14 cellular contexts compared by ENCODE assay signal in genomic region chr11:86934933-86935579, GRCh38.
"Had no signal": no experiment of that assay in that cellular context is flagged by ENCODE, and none has a peak within 500 bp of the region (broad histone marks: within the 10 kb centered on the region; RNA-seq: fewer than 3 reads in every experiment).

No MANE protein-coding gene starts in this region.

- H3K4me1 ChIP-seq: parathyroid adenoma had no signal

- DNase-seq: activated CD4-positive, alpha-beta T cell treated with anti-CD3 and anti-CD28 coated beads, Interleukin-2, amount 50 U/mL, for 4 hours; activated CD4-positive, CD25-positive, alpha-beta regulatory T cell treated with anti-CD3 and anti-CD28 coated beads, Interleukin-2, amount 50 U/mL, for 72 hours; activated effector memory CD4-positive, alpha-beta T cell treated with Interleukin-2 at 50 U/mL for 16 hours; activated T-cell treated with anti-CD3 and anti-CD28 coated beads, Interleukin-2, amount 50 U/mL, for 24 hours; effector CD4-positive, alpha-beta T cell; gastrocnemius medialis; heart right ventricle; kidney; stimulated activated CD4-positive, alpha-beta T cell treated with anti-CD3 and anti-CD28 coated beads, Interleukin-4, amount 100 ng/mL, for 4 hours; tibial artery had no signal

- H3K9me3 Mint-ChIP-seq: activated naive CD4-positive, alpha-beta T cell treated with anti-CD3 and anti-CD28 coated beads, Interleukin-2, amount 50 U/mL, for 72 hours; activated T-cell treated with anti-CD3 and anti-CD28 coated beads, Interleukin-2, amount 50 U/mL, for 24 hours had no signal

- H3K27ac ChIP-seq: parathyroid adenoma, skin epidermis had no signal

- H3K36me3 ChIP-seq: gastrocnemius medialis, tibial artery had no signal

- H3K4me3 ChIP-seq: gastrocnemius medialis, heart right ventricle, skin epidermis, tibial artery had no signal

- H3K79me2 ChIP-seq: parathyroid adenoma had no signal

- H3K27ac Mint-ChIP-seq: activated T-cell treated with anti-CD3 and anti-CD28 coated beads, Interleukin-2, amount 50 U/mL, for 24 hours had no signal

- H3K27me3 ChIP-seq: gastrocnemius medialis, heart right ventricle, tibial artery had no signal

- H2AFZ ChIP-seq: parathyroid adenoma had no signal

- H3K9me3 ChIP-seq: gastrocnemius medialis, heart right ventricle, tibial artery had no signal

- ATAC-seq: activated naive CD4-positive, alpha-beta T cell treated with anti-CD3 and anti-CD28 coated beads, Interleukin-2, amount 50 U/mL, for 72 hours; gastrocnemius medialis; heart right ventricle had no signal

- H3K36me3 Mint-ChIP-seq: activated naive CD4-positive, alpha-beta T cell treated with anti-CD3 and anti-CD28 coated beads, Interleukin-2, amount 50 U/mL, for 72 hours had no signal

- H3K9ac ChIP-seq: parathyroid adenoma had no signal

- FAIRE-seq: colon, kidney had no signal

- H3K4me3 Mint-ChIP-seq: activated T-cell treated with anti-CD3 and anti-CD28 coated beads, Interleukin-2, amount 50 U/mL, for 24 hours had no signal
